13 cellular contexts compared by ENCODE assay signal in the genomic region with DNA sequence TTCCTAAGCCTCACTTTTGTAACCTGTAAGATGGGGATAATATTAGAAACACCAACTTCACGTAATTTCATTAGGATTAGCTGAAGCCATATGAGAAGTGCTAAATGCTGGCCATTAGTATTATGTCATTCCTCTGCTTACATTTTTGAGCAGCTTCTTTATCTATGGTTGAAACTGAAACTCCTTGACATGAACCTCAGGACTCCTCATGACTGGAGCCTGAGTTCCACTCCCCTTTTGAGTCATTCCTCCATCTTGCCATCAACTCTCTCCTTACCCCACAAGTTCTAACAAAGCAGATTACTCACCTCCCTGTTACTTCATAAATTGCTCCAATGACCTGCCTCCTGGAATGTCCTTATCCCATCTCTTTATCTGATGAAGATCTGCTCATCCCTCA.
DNase-seq lines count a peak whose midpoint lies in the region; ATAC-seq and TF ChIP-seq lines count a peak whose summit lies in the region.
"Had no signal": no experiment of that assay in that cellular context is flagged by ENCODE, and none has a peak within 500 bp of the region (broad histone marks: within the 10 kb centered on the region; RNA-seq: fewer than 3 reads in every experiment).

No MANE protein-coding gene starts in this region.

- 57 to 80% (median 68%) methylated on average over 1 of the region's 1 CpG for WGBS in adrenal gland, 4 donors

- H3K4me1 ChIP-seq in right atrium auricular region = no peaks in the 10 kb centered on the region
- H3K4me1 ChIP-seq in gastrocnemius medialis = no peaks in the 10 kb centered on the region
- H3K4me1 ChIP-seq in adrenal gland (replicated peaks in 1 of 2) = no peaks in the 10 kb centered on the region
- H3K4me1 ChIP-seq: esophagus muscularis mucosa had no signal

- TF ChIP-seq POLR2A in gastrocnemius medialis (IDR thresholded peaks at IDR 0.05) = no peak
- TF ChIP-seq POLR2A in adrenal gland (IDR thresholded peaks at IDR 0.05) = no peak

- H3K27me3 ChIP-seq in right atrium auricular region (no peaks in the 10 kb centered on the region), gastrocnemius medialis (no peaks in the 10 kb centered on the region), adrenal gland (no peaks in the 10 kb centered on the region)
- H3K27me3 ChIP-seq: esophagus muscularis mucosa, ovary had no signal

- no peaks in the 10 kb centered on the region for H3K36me3 ChIP-seq in right atrium auricular region
- H3K36me3 ChIP-seq in gastrocnemius medialis = no peaks in the 10 kb centered on the region
- H3K36me3 ChIP-seq in adrenal gland (replicated peaks in 1 of 2) = no peaks in the 10 kb centered on the region
- H3K36me3 ChIP-seq: esophagus muscularis mucosa, ovary had no signal

- DNase-seq in fibroblast of villous mesenchyme (ENCODE audit: low read depth) (peak; percentile 19), right atrium auricular region (ENCODE audit: low spot score) (no peak), gastrocnemius medialis (no peak), anterior cingulate cortex (lab: John Stamatoyannopoulos, UW) (no peak), adrenal gland (no peak)
- DNase-seq: activated CD4-positive, alpha-beta T cell treated with anti-CD3 and anti-CD28 coated beads, Interleukin-2, amount 10 ng/mL, durations not matched to agents 7 days and 5 days; CD8-positive, alpha-beta T cell; NCI-H2029; ovary had no signal

- no peak overlapping the region for H3K27ac ChIP-seq in right atrium auricular region
- H3K27ac ChIP-seq in gastrocnemius medialis = no peak overlapping the region
- no peak overlapping the region for H3K27ac ChIP-seq in adrenal gland
- H3K27ac ChIP-seq: esophagus muscularis mucosa, ovary had no signal

- peak; percentile 97 for ATAC-seq in GM18858 (IDR thresholded peaks at IDR 0.05; ENCODE audit: unreplicated experiment)
- peak; percentile 76 for ATAC-seq in GM21786 (IDR thresholded peaks at IDR 0.05; ENCODE audit: unreplicated experiment)
- peak; percentile 54 for ATAC-seq in HG03469 (IDR thresholded peaks at IDR 0.05; ENCODE audit: unreplicated experiment)
- no peak for ATAC-seq in gastrocnemius medialis
- ATAC-seq: CD8-positive, alpha-beta T cell had no signal

- H3K4me3 ChIP-seq in fibroblast of villous mesenchyme (ENCODE audit: low read depth, low read length) (no peak overlapping the region), right atrium auricular region (no peak overlapping the region), gastrocnemius medialis (no peak overlapping the region), adrenal gland (no peak overlapping the region)
- H3K4me3 ChIP-seq: esophagus muscularis mucosa, ovary had no signal

- H3K9me3 ChIP-seq in right atrium auricular region (no peaks in the 10 kb centered on the region), gastrocnemius medialis (no peaks in the 10 kb centered on the region), adrenal gland (replicated peaks in 1 of 3) (no peaks in the 10 kb centered on the region)
- H3K9me3 ChIP-seq: esophagus muscularis mucosa, ovary had no signal

- intact Hi-C loops in gastrocnemius medialis (cut with DNase I; ENCODE audit: low total_unique reads) = no loop called here
- intact Hi-C loops in adrenal gland (cut with DNase I) = no loop called here

- no peak for TF ChIP-seq CTCF in fibroblast of villous mesenchyme (IDR thresholded peaks at IDR 0.05; ENCODE audit: insufficient read depth, low read depth, low read length)
- TF ChIP-seq CTCF in right atrium auricular region (IDR thresholded peaks at IDR 0.05) = no peak
- no peak for TF ChIP-seq CTCF in gastrocnemius medialis (IDR thresholded peaks at IDR 0.05 in 4 of 5, conservative IDR thresholded peaks at IDR 0.05 in 1 of 5)
- no peak for TF ChIP-seq CTCF in adrenal gland (IDR thresholded peaks at IDR 0.05)

- in situ Hi-C loops in gastrocnemius medialis (cut with MboI; ENCODE audit: low sequenced_read_pairs in 4 of 4) = no loop called here

Comparison
In these comparisons a context has a peak if more than half of its experiments do, and no peak if none do; other contexts are left out.
1. ATAC-seq: peak in GM18858 (single experiment), GM21786 (single experiment) and HG03469 (single experiment); none in gastrocnemius medialis (0 of 2).